Comparison of ENCODE assay signal across 1 cellular context in genomic region chr14:101088395-101088667, GRCh38.
TF ChIP-seq lines count a peak whose summit lies in the region.

No MANE protein-coding gene starts in this region.

TF ChIP-seq in WTC11, 78 proteins besides CTCF, POLR2A, EP300 and RAD21 (continued from another document):
- TF ChIP-seq E2F4 (CRISPR knock-in tag; IDR thresholded peaks at IDR 0.05; ENCODE audit: borderline replicate concordance, low read depth) (no peak), CREB1 (CRISPR knock-in tag; IDR thresholded peaks at IDR 0.05) (no peak), ATF3 (CRISPR knock-in tag; conservative IDR thresholded peaks at IDR 0.05) (no peak), ZSCAN18 (CRISPR knock-in tag; IDR thresholded peaks at IDR 0.05) (no peak), ATF1 (CRISPR knock-in tag; IDR thresholded peaks at IDR 0.05) (no peak), FOXP4 (CRISPR knock-in tag; IDR thresholded peaks at IDR 0.05) (no peak), JUN (CRISPR knock-in tag; IDR thresholded peaks at IDR 0.05) (no peak), NR2C2 (CRISPR knock-in tag; IDR thresholded peaks at IDR 0.05) (no peak), USF1 (CRISPR knock-in tag; IDR thresholded peaks at IDR 0.05) (no peak), ZNF416 (CRISPR knock-in tag; IDR thresholded peaks at IDR 0.05) (no peak), CREM (CRISPR knock-in tag; IDR thresholded peaks at IDR 0.05) (no peak), RORB (CRISPR knock-in tag; IDR thresholded peaks at IDR 0.05) (no peak), KAT7 (CRISPR knock-in tag; IDR thresholded peaks at IDR 0.05; ENCODE audit: borderline replicate concordance) (no peak), ZNF138 (CRISPR knock-in tag; conservative IDR thresholded peaks at IDR 0.05) (no peak), SMAD3 (CRISPR knock-in tag; IDR thresholded peaks at IDR 0.05; ENCODE audit: borderline replicate concordance) (no peak)
